In the genomic region with DNA sequence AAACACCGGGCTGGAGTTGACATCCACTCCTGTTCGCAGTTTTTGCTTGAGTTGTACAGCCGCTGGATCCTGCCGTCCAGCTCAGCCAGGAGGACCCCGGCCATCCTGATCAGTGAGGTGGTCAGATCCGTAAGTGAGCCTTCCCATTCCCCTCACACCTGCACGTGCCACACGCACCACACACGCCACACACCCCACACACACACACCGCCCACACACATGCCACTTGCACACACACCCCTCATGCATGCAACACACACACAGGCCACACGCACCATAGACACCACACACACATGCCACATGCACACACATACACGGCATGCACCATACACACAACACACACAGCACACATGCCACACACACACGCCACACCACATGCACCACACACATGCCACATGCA, we compare ENCODE assay signal across 31 cellular contexts. TPM values are rescaled to one million over a fixed set of nuclear protein-coding genes. Genes with fewer than 3 reads are reported as not detected.
DNase-seq lines count a peak whose midpoint lies in the region; FAIRE-seq and TF ChIP-seq lines count a peak whose summit lies in the region.
"Had no signal": no experiment of that assay in that cellular context is flagged by ENCODE, and none has a peak within 500 bp of the region (broad histone marks: within the 10 kb centered on the region; RNA-seq: fewer than 3 reads in every experiment).

No MANE protein-coding gene starts in this region.

- no peak for TF ChIP-seq EP300 in esophagus muscularis mucosa (IDR thresholded peaks at IDR 0.05)

- CTCF ChIA-PET in mammary epithelial cell (lab: Charles Lee; ENCODE audit: low non-redundant PET), result no interaction called here

- 84% methylated on average over 8 of the region's 13 CpGs for WGBS in mammary epithelial cell (ENCODE audit: low coverage, missing lambda C conversion rate)
- whole genome bisulfite sequencing in esophagus muscularis mucosa, result 91% methylated on average over 13 of the region's 13 CpGs

- TF ChIP-seq CTCF in mammary epithelial cell (conservative IDR thresholded peaks at IDR 0.05 in 1 of 2, IDR thresholded peaks at IDR 0.05 in 1 of 2; ENCODE audit: extremely low read depth in 1 of 2, insufficient read depth in 1 of 2, low read depth in 1 of 2, low read length in 2 of 2) (no peak), esophagus muscularis mucosa (IDR thresholded peaks at IDR 0.05) (no peak)

- peak overlapping the region; percentile 1 to 92 (median 66) for H3K27ac Mint-ChIP-seq in immature natural killer cell
- H3K27ac Mint-ChIP-seq: activated CD4-positive, alpha-beta memory T cell treated with anti-CD3 and anti-CD28 coated beads for 36 hours; activated naive CD8-positive, alpha-beta T cell had no signal

- H3K27me3 Mint-ChIP-seq in immature natural killer cell (ENCODE audit: low read depth in 3 of 3), result peaks cover 6 to 9% (median 7%) of the 10 kb centered on the region in 3 donors
- H3K27me3 Mint-ChIP-seq: activated CD4-positive, alpha-beta memory T cell treated with anti-CD3 and anti-CD28 coated beads for 36 hours; activated naive CD8-positive, alpha-beta T cell; natural killer cell treated with Interleukin-12 subunit alpha and Interleukin-12 subunit beta and Interleukin-15 and Interleukin-18, amount 100 ng/mL, for 72 hours had no signal

- H3K4me1 Mint-ChIP-seq in immature natural killer cell, result peaks cover 7 to 16% of the 10 kb centered on the region in 2 donors
- H3K4me1 Mint-ChIP-seq: WTC11 had no signal

- intact Hi-C loops in posterior vena cava (cut with DNase I) (loop anchor here in 1 of 2 donors (5.0 kb wide), 1 partner anchor 172 kb away; no protein-coding TSS in a partner anchor), mammary epithelial cell (cut with micrococcal nuclease) (no loop called here), esophagus muscularis mucosa (cut with DNase I) (no loop called here)

- DNase-seq in GM12891 (ENCODE audit: insufficient read length, low spot score) (no peak), HTR-8/SVneo (ENCODE audit: insufficient read length, low spot score) (no peak), immature natural killer cell (no peak), posterior vena cava (ENCODE audit: low spot score) (peak; percentile 56), mammary epithelial cell (no peak), esophagus muscularis mucosa (ENCODE audit: extremely low spot score) (no peak), NOMO-1 treated with dmso at 0.1 percent for 144 hours (lab: John Stamatoyannopoulos, UW; ENCODE audit: unreplicated experiment) (no peak)
- DNase-seq: activated CD4-positive, alpha-beta memory T cell treated with anti-CD3 and anti-CD28 coated beads for 36 hours; activated effector memory CD4-positive, alpha-beta T cell treated with Interleukin-2 at 50 U/mL for 16 hours; central memory CD4-positive, alpha-beta T cell; dermis blood vessel endothelial cell; DMS79; gastrocnemius medialis; GDM1; Karpas-422; MV-4-11; NCI-H146; NCI-H2171; NCI-H524; PC-9; right cardiac atrium; SHP77 treated with DMSO at 0.1 percent for 48 hours; stimulated activated CD4-positive, alpha-beta T cell treated with anti-CD3 and anti-CD28 coated beads, Interleukin-2, amount 100 ng/mL, for 48 hours; transverse colon had no signal

- FAIRE-seq in GM12891 (lab: Jason Lieb, UNC) (no peak), HTR-8/SVneo (lab: Jason Lieb, UNC) (peak; percentile 99)
- FAIRE-seq: islet of Langerhans, pancreas had no signal

- H3K27me3 ChIP-seq in mammary epithelial cell (ENCODE audit: insufficient read depth, low read length), result no peaks in the 10 kb centered on the region
- no peaks in the 10 kb centered on the region for H3K27me3 ChIP-seq in esophagus muscularis mucosa
- H3K27me3 ChIP-seq: BLaER1 treated with 17β-estradiol and CSF1 and Interleukin-3, amounts not matched to agents 10 nM and 100 nM; gastrocnemius medialis; pancreas; transverse colon had no signal

- in situ Hi-C loops in mammary epithelial cell (cut with MboI; ENCODE audit: low sequenced_read_pairs in 2 of 2), result no loop called here

- H3K36me3 Mint-ChIP-seq in immature natural killer cell, result peaks cover 30 to 65% (median 44%) of the 10 kb centered on the region in 3 donors

- BruUV-seq in mammary epithelial cell (replicated peaks; lab: Mats Ljungman, UMichigan), result no TSS peak

- no peaks in the 10 kb centered on the region for H3K4me1 ChIP-seq in mammary epithelial cell (ENCODE audit: insufficient read depth, low read length)
- H3K4me1 ChIP-seq in esophagus muscularis mucosa, result peaks cover 6 to 29% (median 14%) of the 10 kb centered on the region in 4 donors
- H3K4me1 ChIP-seq: gastrocnemius medialis, HAP-1, transverse colon had no signal

- peaks cover 8% of the 10 kb centered on the region for H3K36me3 ChIP-seq in mammary epithelial cell (ENCODE audit: insufficient read depth, low read length)
- peaks cover 52 to 93% (median 89%) of the 10 kb centered on the region in 4 donors for H3K36me3 ChIP-seq in esophagus muscularis mucosa

- dilution Hi-C loops in mammary epithelial cell (cut with HindIII; ENCODE audit: low sequenced_read_pairs), result loop anchor here (5.0 kb wide), 1 partner anchor 62 kb away; no protein-coding TSS in a partner anchor

- no peak overlapping the region for H3K9ac ChIP-seq in mammary epithelial cell (ENCODE audit: insufficient read depth, low read length)
- H3K9ac ChIP-seq: BLaER1 treated with 17β-estradiol and CSF1 and Interleukin-3, amounts not matched to agents 10 nM and 100 nM had no signal

- no peaks in the 10 kb centered on the region for H3K79me2 ChIP-seq in mammary epithelial cell (ENCODE audit: insufficient read depth, low read length)

- H3K27ac ChIP-seq in mammary epithelial cell (ENCODE audit: insufficient read depth, low read depth, low read length), result no peak overlapping the region
- no peak overlapping the region for H3K27ac ChIP-seq in esophagus muscularis mucosa (replicated peaks in 1 of 4)
- H3K27ac ChIP-seq: BLaER1 treated with 17β-estradiol and CSF1 and Interleukin-3, amounts not matched to agents 10 nM and 100 nM; gastrocnemius medialis; pancreas; PC-9; transverse colon had no signal

- H3K4me3 Mint-ChIP-seq in immature natural killer cell, result no peak overlapping the region
- H3K4me3 Mint-ChIP-seq: activated CD4-positive, alpha-beta memory T cell treated with anti-CD3 and anti-CD28 coated beads for 36 hours; activated naive CD8-positive, alpha-beta T cell; natural killer cell treated with Interleukin-12 subunit alpha and Interleukin-12 subunit beta and Interleukin-15 and Interleukin-18, amount 100 ng/mL, for 72 hours; WTC11 had no signal

- H3K9me3 Mint-ChIP-seq in immature natural killer cell, result no peaks in the 10 kb centered on the region
- H3K9me3 Mint-ChIP-seq: activated CD4-positive, alpha-beta memory T cell treated with anti-CD3 and anti-CD28 coated beads for 36 hours; natural killer cell treated with Interleukin-12 subunit alpha and Interleukin-12 subunit beta and Interleukin-15 and Interleukin-18, amount 100 ng/mL, for 72 hours had no signal

- no peak overlapping the region for H2AFZ ChIP-seq in mammary epithelial cell (ENCODE audit: low read depth, low read length)
- H2AFZ ChIP-seq: PC-9 had no signal

- H3K4me2 ChIP-seq in mammary epithelial cell (ENCODE audit: insufficient read depth, low read depth, low read length), result no peak overlapping the region
- H3K4me2 ChIP-seq: BLaER1 treated with 17β-estradiol and CSF1 and Interleukin-3, amounts not matched to agents 10 nM and 100 nM; PC-9 had no signal

- H4K20me1 ChIP-seq in mammary epithelial cell (ENCODE audit: insufficient read depth, low read length), result no peaks in the 10 kb centered on the region

- no peak overlapping the region for H3K4me3 ChIP-seq in mammary epithelial cell (replicated peaks in 1 of 3; ENCODE audit: insufficient read depth in 1 of 3, low read depth in 2 of 3, low read length in 3 of 3)
- no peak overlapping the region for H3K4me3 ChIP-seq in esophagus muscularis mucosa
- H3K4me3 ChIP-seq: BLaER1 treated with 17β-estradiol and CSF1 and Interleukin-3, amounts not matched to agents 10 nM and 100 nM; gastrocnemius medialis; HAP-1; pancreas; PC-9; transverse colon had no signal

- TF ChIP-seq POLR2A in GM12891 (IDR thresholded peaks at IDR 0.05; ENCODE audit: low read depth, low read length), result no peak
- TF ChIP-seq POLR2A in esophagus muscularis mucosa (IDR thresholded peaks at IDR 0.05; ENCODE audit: low read depth), result no peak

- H3K9me3 ChIP-seq in mammary epithelial cell (replicated peaks; ENCODE audit: insufficient read depth, low read length) (no peaks in the 10 kb centered on the region), esophagus muscularis mucosa (no peaks in the 10 kb centered on the region)
- H3K9me3 ChIP-seq: BLaER1 treated with 17β-estradiol and CSF1 and Interleukin-3, amounts not matched to agents 10 nM and 100 nM; gastrocnemius medialis; HAP-1; pancreas; transverse colon had no signal

TF ChIP-seq in GM12891, 5 proteins besides CTCF, POLR2A, EP300 and RAD21:
- TF ChIP-seq POU2F2 (IDR thresholded peaks at IDR 0.05; ENCODE audit: low read depth, low read length) (no peak), SPI1 (IDR thresholded peaks at IDR 0.05; ENCODE audit: low read depth, low read length) (no peak), PAX5 (IDR thresholded peaks at IDR 0.05; ENCODE audit: insufficient read depth, low read length, severe bottlenecking) (no peak), POLR2AphosphoS5 (IDR thresholded peaks at IDR 0.05; ENCODE audit: low read depth, low read length) (0 out of 2 replicates have a peak, but pooled peaks have one; percentile 28)

RNA-seq across cellular contexts. Expression of a gene that starts 20.1 kb away (rescaled TPM):
- polyA plus RNA-seq in GM12891 (2012; ENCODE audit: low read depth, missing spikeins), result 1.1 TPM
- polyA plus RNA-seq in immature natural killer cell (not detected), mammary epithelial cell (0.05 TPM)
- total RNA-seq in posterior vena cava (1 to 10 TPM in 1 of 2 donors, under 1 TPM in 1; 0.71 to 1.1 TPM), mammary epithelial cell (1 to 10 TPM in 1 of 2 donors, under 1 TPM in 1; 0.68 to 1.0 TPM), esophagus muscularis mucosa (under 1 TPM; 0.06 to 0.83 (median 0.40) TPM)
- polyA minus RNA-seq in mammary epithelial cell, result not detected
